Comparison of ENCODE assay signal across 25 cellular contexts in the genomic region with DNA sequence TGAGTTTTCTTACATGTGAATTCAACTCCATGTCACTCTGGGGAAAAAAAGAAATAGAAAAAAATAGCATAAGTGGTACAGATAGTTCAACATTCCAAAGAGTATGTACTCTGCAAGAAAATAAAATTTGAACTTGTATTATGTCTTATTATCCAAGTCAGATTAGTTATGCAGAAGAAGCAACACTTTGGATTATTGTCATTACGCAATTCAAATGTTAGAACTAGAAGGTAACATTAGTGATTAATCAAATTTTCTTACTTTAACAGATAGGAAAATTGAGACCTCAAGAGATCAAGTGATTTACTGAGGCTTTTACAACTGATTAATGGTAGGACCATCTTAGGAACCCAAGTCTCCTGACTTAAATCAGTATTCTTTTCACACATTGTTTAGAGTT.
"Had no signal": no experiment of that assay in that cellular context is flagged by ENCODE, and none has a peak within 500 bp of the region (broad histone marks: within the 10 kb centered on the region; RNA-seq: fewer than 3 reads in every experiment).

No MANE protein-coding gene starts in this region.

- H3K27ac Mint-ChIP-seq: immature natural killer cell, mesothelial cell of epicardium had no signal

- DNase-seq: dermis blood vessel endothelial cell; dorsolateral prefrontal cortex; effector CD4-positive, alpha-beta T cell; effector memory CD4-positive, alpha-beta T cell; foreskin keratinocyte; heart left ventricle; hypothalamus; immature natural killer cell; islet precursor cell; kidney; kidney glomerular epithelial cell; left lung; left ventricle myocardium superior; lower lobe of right lung; mesenchymal stem cell; mucosa of descending colon; naive B cell; naive thymus-derived CD8-positive, alpha-beta T cell had no signal

- H3K4me3 ChIP-seq: coronary artery, dorsolateral prefrontal cortex, esophagus muscularis mucosa, gastroesophageal sphincter, heart left ventricle, hepatocyte, left lung, lower lobe of right lung, mucosa of descending colon had no signal

- FAIRE-seq: endothelial cell of umbilical vein, frontal cortex, kidney had no signal

- H3K27me3 Mint-ChIP-seq: naive B cell; naive thymus-derived CD8-positive, alpha-beta T cell had no signal

- H3K9me3 ChIP-seq: esophagus muscularis mucosa, gastroesophageal sphincter, left lung, lower lobe of right lung, mucosa of descending colon had no signal

- H3K4me3 Mint-ChIP-seq: immature natural killer cell; mesothelial cell of epicardium; naive B cell; naive thymus-derived CD8-positive, alpha-beta T cell had no signal

- H3K27ac ChIP-seq: coronary artery, dorsolateral prefrontal cortex, esophagus muscularis mucosa, foreskin keratinocyte, gastroesophageal sphincter, heart left ventricle, hepatocyte, left lung, lower lobe of right lung had no signal

- ATAC-seq: foreskin keratinocyte; gastroesophageal sphincter; heart left ventricle; left lung; left ventricle myocardium superior; lower lobe of right lung; mucosa of descending colon; naive thymus-derived CD8-positive, alpha-beta T cell had no signal

- H3K27me3 ChIP-seq: dorsolateral prefrontal cortex, esophagus muscularis mucosa, foreskin keratinocyte, gastroesophageal sphincter, heart left ventricle, hepatocyte, left lung had no signal

- H3K4me2 ChIP-seq: hepatocyte had no signal

- H3K4me1 ChIP-seq: esophagus muscularis mucosa, foreskin keratinocyte, gastroesophageal sphincter, heart left ventricle, left lung, lower lobe of right lung had no signal

- H2AFZ ChIP-seq: hepatocyte had no signal

- H3K79me2 ChIP-seq: hepatocyte had no signal
